ENCODE assay signal across 18 cellular contexts in genomic region chr16:12065866-12066545, GRCh38.
"Had no signal": no experiment of that assay in that cellular context is flagged by ENCODE, and none has a peak within 500 bp of the region (broad histone marks: within the 10 kb centered on the region; RNA-seq: fewer than 3 reads in every experiment).

No MANE protein-coding gene starts in this region.

- DNase-seq: activated CD8-positive, alpha-beta memory T cell treated with anti-CD3 and anti-CD28 coated beads for 24 hours; activated CD8-positive, alpha-beta memory T cell treated with anti-CD3 and anti-CD28 coated beads, Interleukin-2, amount 50 U/mL, for 48 hours; activated gamma-delta T cell treated with Interleukin-2 at 50 U/mL for 16 hours; activated naive CD8-positive, alpha-beta T cell treated with anti-CD3 and anti-CD28 coated beads for 36 hours; activated T-cell treated with anti-CD3 and anti-CD28 coated beads, Interleukin-2, amount 50 U/mL, for 48 hours; amniotic stem cell; hypothalamus; islet precursor cell; left colon; T-helper 1 cell; T-helper 9 cell had no signal

- H3K27ac Mint-ChIP-seq: activated naive CD8-positive, alpha-beta T cell treated with anti-CD3 and anti-CD28 coated beads for 36 hours; mesothelial cell of epicardium had no signal

- H3K27ac ChIP-seq: dorsolateral prefrontal cortex, lower lobe of right lung, psoas muscle, thoracic aorta had no signal

- H3K4me1 Mint-ChIP-seq: activated naive CD8-positive, alpha-beta T cell treated with anti-CD3 and anti-CD28 coated beads for 36 hours; mesothelial cell of epicardium had no signal

- H3K9me3 Mint-ChIP-seq: activated naive CD8-positive, alpha-beta T cell treated with anti-CD3 and anti-CD28 coated beads for 36 hours; mesothelial cell of epicardium had no signal

- H3K36me3 Mint-ChIP-seq: activated naive CD8-positive, alpha-beta T cell treated with anti-CD3 and anti-CD28 coated beads for 36 hours; mesothelial cell of epicardium had no signal

- H3K27me3 Mint-ChIP-seq: activated naive CD8-positive, alpha-beta T cell treated with anti-CD3 and anti-CD28 coated beads for 36 hours had no signal

- ATAC-seq: activated CD4-positive, CD25-positive, alpha-beta regulatory T cell treated with anti-CD3 and anti-CD28 coated beads, Interleukin-2, amount 50 U/mL, for 24 hours; left colon; lower lobe of right lung; psoas muscle; right cardiac atrium had no signal

- H3K4me3 Mint-ChIP-seq: activated naive CD8-positive, alpha-beta T cell treated with anti-CD3 and anti-CD28 coated beads for 36 hours; mesothelial cell of epicardium had no signal
